In the genomic region with DNA sequence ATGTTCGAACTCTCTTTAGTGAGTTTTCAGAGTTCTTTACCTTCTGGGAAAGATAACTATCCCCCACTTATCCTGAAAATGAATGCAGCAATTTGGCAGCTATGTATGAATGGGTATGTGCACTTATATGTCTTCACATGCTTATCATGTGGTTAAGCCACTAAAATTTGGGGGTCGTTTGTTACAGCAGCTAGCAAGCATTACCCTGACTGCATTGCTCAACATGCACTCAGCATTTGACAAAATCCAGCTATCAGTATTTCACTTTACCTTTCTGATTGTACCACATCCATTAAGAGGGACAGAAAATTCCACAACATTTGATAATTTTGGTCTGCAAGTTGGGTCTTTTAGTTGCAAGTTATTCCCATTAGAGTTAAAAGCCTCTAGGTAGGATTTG, we compare ENCODE assay signal across 2 cellular contexts.
TF ChIP-seq lines count a peak whose summit lies in the region.

No MANE protein-coding gene starts in this region.

TF ChIP-seq in HepG2, 621 proteins besides CTCF, POLR2A, EP300 and RAD21:
- TF ChIP-seq ZNF12 (CRISPR knock-in tag; IDR thresholded peaks at IDR 0.05): peak; percentile 94
- no peak for TF ChIP-seq JARID2 (CRISPR knock-in tag; IDR thresholded peaks at IDR 0.05; ENCODE audit: insufficient replicate concordance)
- no peak for TF ChIP-seq ZBTB38 (CRISPR knock-in tag; IDR thresholded peaks at IDR 0.05)

TF ChIP-seq in K562, 482 proteins besides CTCF, POLR2A, EP300 and RAD21:
- TF ChIP-seq ARHGAP35 (IDR thresholded peaks at IDR 0.05; ENCODE audit: partially characterized antibody): no peak
- TF ChIP-seq, protein P1, sequence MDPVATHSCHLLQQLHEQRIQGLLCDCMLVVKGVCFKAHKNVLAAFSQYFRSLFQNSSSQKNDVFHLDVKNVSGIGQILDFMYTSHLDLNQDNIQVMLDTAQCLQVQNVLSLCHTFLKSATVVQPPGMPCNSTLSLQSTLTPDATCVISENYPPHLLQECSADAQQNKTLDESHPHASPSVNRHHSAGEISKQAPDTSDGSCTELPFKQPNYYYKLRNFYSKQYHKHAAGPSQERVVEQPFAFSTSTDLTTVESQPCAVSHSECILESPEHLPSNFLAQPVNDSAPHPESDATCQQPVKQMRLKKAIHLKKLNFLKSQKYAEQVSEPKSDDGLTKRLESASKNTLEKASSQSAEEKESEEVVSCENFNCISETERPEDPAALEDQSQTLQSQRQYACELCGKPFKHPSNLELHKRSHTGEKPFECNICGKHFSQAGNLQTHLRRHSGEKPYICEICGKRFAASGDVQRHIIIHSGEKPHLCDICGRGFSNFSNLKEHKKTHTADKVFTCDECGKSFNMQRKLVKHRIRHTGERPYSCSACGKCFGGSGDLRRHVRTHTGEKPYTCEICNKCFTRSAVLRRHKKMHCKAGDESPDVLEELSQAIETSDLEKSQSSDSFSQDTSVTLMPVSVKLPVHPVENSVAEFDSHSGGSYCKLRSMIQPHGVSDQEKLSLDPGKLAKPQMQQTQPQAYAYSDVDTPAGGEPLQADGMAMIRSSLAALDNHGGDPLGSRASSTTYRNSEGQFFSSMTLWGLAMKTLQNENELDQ (CRISPR knock-in tag; IDR thresholded peaks at IDR 0.05; ENCODE audit: borderline replicate concordance): no peak
- peak; percentile 89 for TF ChIP-seq ZNF12 (CRISPR knock-in tag; IDR thresholded peaks at IDR 0.05)
- TF ChIP-seq ZNF830 (CRISPR knock-in tag; IDR thresholded peaks at IDR 0.05): no peak
- TF ChIP-seq, protein P2, sequence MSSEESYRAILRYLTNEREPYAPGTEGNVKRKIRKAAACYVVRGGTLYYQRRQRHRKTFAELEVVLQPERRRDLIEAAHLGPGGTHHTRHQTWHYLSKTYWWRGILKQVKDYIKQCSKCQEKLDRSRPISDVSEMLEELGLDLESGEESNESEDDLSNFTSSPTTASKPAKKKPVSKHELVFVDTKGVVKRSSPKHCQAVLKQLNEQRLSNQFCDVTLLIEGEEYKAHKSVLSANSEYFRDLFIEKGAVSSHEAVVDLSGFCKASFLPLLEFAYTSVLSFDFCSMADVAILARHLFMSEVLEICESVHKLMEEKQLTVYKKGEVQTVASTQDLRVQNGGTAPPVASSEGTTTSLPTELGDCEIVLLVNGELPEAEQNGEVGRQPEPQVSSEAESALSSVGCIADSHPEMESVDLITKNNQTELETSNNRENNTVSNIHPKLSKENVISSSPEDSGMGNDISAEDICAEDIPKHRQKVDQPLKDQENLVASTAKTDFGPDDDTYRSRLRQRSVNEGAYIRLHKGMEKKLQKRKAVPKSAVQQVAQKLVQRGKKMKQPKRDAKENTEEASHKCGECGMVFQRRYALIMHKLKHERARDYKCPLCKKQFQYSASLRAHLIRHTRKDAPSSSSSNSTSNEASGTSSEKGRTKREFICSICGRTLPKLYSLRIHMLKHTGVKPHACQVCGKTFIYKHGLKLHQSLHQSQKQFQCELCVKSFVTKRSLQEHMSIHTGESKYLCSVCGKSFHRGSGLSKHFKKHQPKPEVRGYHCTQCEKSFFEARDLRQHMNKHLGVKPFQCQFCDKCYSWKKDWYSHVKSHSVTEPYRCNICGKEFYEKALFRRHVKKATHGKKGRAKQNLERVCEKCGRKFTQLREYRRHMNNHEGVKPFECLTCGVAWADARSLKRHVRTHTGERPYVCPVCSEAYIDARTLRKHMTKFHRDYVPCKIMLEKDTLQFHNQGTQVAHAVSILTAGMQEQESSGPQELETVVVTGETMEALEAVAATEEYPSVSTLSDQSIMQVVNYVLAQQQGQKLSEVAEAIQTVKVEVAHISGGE (CRISPR knock-in tag; IDR thresholded peaks at IDR 0.05): no peak
- no peak for TF ChIP-seq TGIF2 (CRISPR knock-in tag; IDR thresholded peaks at IDR 0.05)
